In the genomic region with DNA sequence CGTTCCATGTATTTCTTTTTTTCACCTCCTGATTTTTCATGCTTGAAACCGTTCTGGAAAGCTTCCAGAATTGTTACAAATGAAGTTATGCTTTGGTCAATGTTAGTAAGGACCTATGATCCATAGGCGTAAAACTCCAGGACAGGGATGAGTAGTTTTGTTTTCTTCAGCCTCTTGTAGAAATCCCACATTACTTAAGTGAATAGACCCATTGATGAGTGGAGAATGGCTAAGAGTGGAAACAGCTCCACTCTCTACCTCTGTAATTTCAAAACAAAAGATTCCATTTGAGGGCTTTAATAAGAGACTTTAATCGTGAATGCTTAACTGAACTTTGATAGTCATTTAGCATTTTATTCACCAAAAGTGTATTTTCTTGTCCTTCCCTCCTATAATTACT, we compare ENCODE assay signal across 17 cellular contexts. TPM values are rescaled to one million over a fixed set of nuclear protein-coding genes. Genes with fewer than 3 reads are reported as not detected.
DNase-seq lines count a peak whose midpoint lies in the region; ATAC-seq and TF ChIP-seq lines count a peak whose summit lies in the region.
"Had no signal": no experiment of that assay in that cellular context is flagged by ENCODE, and none has a peak within 500 bp of the region (broad histone marks: within the 10 kb centered on the region; RNA-seq: fewer than 3 reads in every experiment).

No MANE protein-coding gene starts in this region.

- no peaks in the 10 kb centered on the region for H3K27me3 ChIP-seq in Panc1 (ENCODE audit: control insufficient read depth, insufficient read depth, low read length)

- no peaks in the 10 kb centered on the region; the same call in 1 of the 2 replicates for H3K36me3 ChIP-seq in Panc1 (ENCODE audit: control insufficient read depth, insufficient read depth, low read length)
- H3K36me3 ChIP-seq: HAP-1 had no signal

- CTCF ChIA-PET in Panc1 (lab: Charles Lee): no interaction called here

- peak overlapping the region; percentile 100 for H3K27ac ChIP-seq in Panc1 (ENCODE audit: low read length)

- peaks cover 24% of the 10 kb centered on the region for H3K4me1 ChIP-seq in Panc1 (ENCODE audit: control insufficient read depth, insufficient read depth, low read length)

- POLR2A ChIA-PET in Panc1 (lab: Charles Lee): no interaction called here

- DNase-seq in Panc1 (ENCODE audit: low read depth, low spot score) (no peak), kidney tubule cell (ENCODE audit: low spot score) (peak; percentile 20), renal cortical epithelial cell (ENCODE audit: low read depth) (peak; percentile 21), HuH-7.5 (ENCODE audit: low spot score) (no peak), LoVo (ENCODE audit: low spot score) (no peak)
- DNase-seq in activated T-helper 2 cell treated with anti-CD3 and anti-CD28 coated beads, Interferon-gamma antibody, Interleukin-2, Interleukin-4, amounts not matched to agents 10 μg/mL and 5 μg/mL and 100 μg/mL, durations not matched to agents 14 hours and 24 hours and 36 hours (ENCODE audit: low spot score): no peak
- DNase-seq: C1 segment of cervical spinal cord; Caco-2; CD4-positive, alpha-beta memory T cell; DMS 273 treated with DMSO at 0.1 percent for 48 hours; DMS79; EL; GDM1; GOT3; HFFc6 had no signal

- intact Hi-C loops in Panc1 (cut with micrococcal nuclease; ENCODE audit: unreplicated experiment): no loop called here
- intact Hi-C loops in activated T-helper 2 cell treated with anti-CD3 and anti-CD28 coated beads, Interferon-gamma antibody, Interleukin-2, Interleukin-4, amounts not matched to agents 10 μg/mL and 5 μg/mL and 100 μg/mL, durations not matched to agents 14 hours and 24 hours and 36 hours (cut with micrococcal nuclease): no loop called here

- no peaks in the 10 kb centered on the region for H3K36me3 Mint-ChIP-seq in activated T-helper 2 cell treated with anti-CD3 and anti-CD28 coated beads, Interferon-gamma antibody, Interleukin-2, Interleukin-4, amounts not matched to agents 10 μg/mL and 5 μg/mL and 100 μg/mL, durations not matched to agents 14 hours and 24 hours and 36 hours (ENCODE audit: low read depth)

- BruUV-seq in Panc1 (replicated peaks; lab: Mats Ljungman, UMichigan): no TSS peak

- peaks cover 12% of the 10 kb centered on the region for H3K4me1 Mint-ChIP-seq in activated T-helper 2 cell treated with anti-CD3 and anti-CD28 coated beads, Interferon-gamma antibody, Interleukin-2, Interleukin-4, amounts not matched to agents 10 μg/mL and 5 μg/mL and 100 μg/mL, durations not matched to agents 14 hours and 24 hours and 36 hours (ENCODE audit: low read depth)

- peaks cover 35% of the 10 kb centered on the region for H3K27me3 Mint-ChIP-seq in activated T-helper 2 cell treated with anti-CD3 and anti-CD28 coated beads, Interferon-gamma antibody, Interleukin-2, Interleukin-4, amounts not matched to agents 10 μg/mL and 5 μg/mL and 100 μg/mL, durations not matched to agents 14 hours and 24 hours and 36 hours (ENCODE audit: low read depth)

- no peak overlapping the region for H3K4me3 ChIP-seq in Panc1 (ENCODE audit: low read depth in 2 of 2, low read length in 2 of 2)
- H3K4me3 ChIP-seq: GM12878, HAP-1 had no signal

- no peak overlapping the region for H3K4me3 Mint-ChIP-seq in activated T-helper 2 cell treated with anti-CD3 and anti-CD28 coated beads, Interferon-gamma antibody, Interleukin-2, Interleukin-4, amounts not matched to agents 10 μg/mL and 5 μg/mL and 100 μg/mL, durations not matched to agents 14 hours and 24 hours and 36 hours (ENCODE audit: low read depth)
- H3K4me3 Mint-ChIP-seq: CD4-positive, alpha-beta memory T cell; HFFc6 had no signal

- H3K9me3 Mint-ChIP-seq in activated T-helper 2 cell treated with anti-CD3 and anti-CD28 coated beads, Interferon-gamma antibody, Interleukin-2, Interleukin-4, amounts not matched to agents 10 μg/mL and 5 μg/mL and 100 μg/mL, durations not matched to agents 14 hours and 24 hours and 36 hours: no peaks in the 10 kb centered on the region
- H3K9me3 Mint-ChIP-seq: HFFc6 had no signal

- in situ Hi-C loops in Panc1 (cut with HindIII; ENCODE audit: low pct_unique_long_range_greater_than_20kb, low sequenced_read_pairs): no loop called here

- no peak for TF ChIP-seq CTCF in Panc1 (IDR thresholded peaks at IDR 0.05)

- no peaks in the 10 kb centered on the region for H3K9me3 ChIP-seq in Panc1 (ENCODE audit: control insufficient read depth, insufficient read depth, low read depth, low read length)
- H3K9me3 ChIP-seq: Caco-2, HAP-1 had no signal

- no peak overlapping the region for H3K27ac Mint-ChIP-seq in activated T-helper 2 cell treated with anti-CD3 and anti-CD28 coated beads, Interferon-gamma antibody, Interleukin-2, Interleukin-4, amounts not matched to agents 10 μg/mL and 5 μg/mL and 100 μg/mL, durations not matched to agents 14 hours and 24 hours and 36 hours
- H3K27ac Mint-ChIP-seq: CD4-positive, alpha-beta memory T cell; HFFc6 had no signal

- no peak for ATAC-seq in Panc1
- ATAC-seq: GM12878 had no signal

RNA-seq across cellular contexts. Expression of gene TGFB2, which starts 3.0 kb away (rescaled TPM):
- total RNA-seq in Panc1 (2021; ENCODE audit: unreplicated experiment) (58.9 TPM), renal cortical epithelial cell (47.4 and 69.3 TPM in 2 replicates)
- 26.8 TPM for polyA plus RNA-seq in Panc1 (2012; ENCODE audit: insufficient read length)
- total RNA-seq in activated T-helper 2 cell treated with anti-CD3 and anti-CD28 coated beads, Interferon-gamma antibody, Interleukin-2, Interleukin-4, amounts not matched to agents 10 μg/mL and 5 μg/mL and 100 μg/mL, durations not matched to agents 14 hours and 24 hours and 36 hours: 0.05 TPM in 1 of 2 replicates, not detected in the other
- total RNA-seq: CD4-positive, alpha-beta memory T cell had no signal
- polyA plus RNA-seq: CD4-positive, alpha-beta memory T cell had no signal

RNA-seq across cellular contexts. Expression of gene RRP15, which starts 57.0 kb away (rescaled TPM):
- total RNA-seq in Panc1 (2021; ENCODE audit: unreplicated experiment) (32.1 TPM), renal cortical epithelial cell (5.4 and 10.3 TPM in 2 replicates)
- 11.9 TPM for polyA plus RNA-seq in Panc1 (2012; ENCODE audit: insufficient read length)
- total RNA-seq in activated T-helper 2 cell treated with anti-CD3 and anti-CD28 coated beads, Interferon-gamma antibody, Interleukin-2, Interleukin-4, amounts not matched to agents 10 μg/mL and 5 μg/mL and 100 μg/mL, durations not matched to agents 14 hours and 24 hours and 36 hours: 32.9 and 34.6 TPM in 2 replicates

Comparison
In these comparisons a context has a peak if more than half of its experiments do, and no peak if none do; other contexts are left out.
1. DNase-seq: peak in kidney tubule cell (single experiment) and renal cortical epithelial cell (single experiment); none in Panc1 (single experiment), activated T-helper 2 cell treated with anti-CD3 and anti-CD28 coated beads, Interferon-gamma antibody, Interleukin-2, Interleukin-4, amounts not matched to agents 10 μg/mL and 5 μg/mL and 100 μg/mL, durations not matched to agents 14 hours and 24 hours and 36 hours (single experiment), HuH-7.5 (single experiment) and LoVo (single experiment).
2. RNA of gene TGFB2, which starts 3.0 kb away (total RNA-seq): 47.4 to 69.3 TPM in renal cortical epithelial cell and 58.9 TPM in Panc1 (single experiment); 0.05 TPM in activated T-helper 2 cell treated with anti-CD3 and anti-CD28 coated beads, Interferon-gamma antibody, Interleukin-2, Interleukin-4, amounts not matched to agents 10 μg/mL and 5 μg/mL and 100 μg/mL, durations not matched to agents 14 hours and 24 hours and 36 hours; every median in the first group is over 10 times any median in the second.